Comparison of ENCODE assay signal across 19 cellular contexts in genomic region chr18:36126668-36127067, GRCh38. TPM values are rescaled to one million over a fixed set of nuclear protein-coding genes. Genes with fewer than 3 reads are reported as not detected.
DNase-seq lines count a peak whose midpoint lies in the region; ATAC-seq, FAIRE-seq and TF ChIP-seq lines count a peak whose summit lies in the region.
"Had no signal": no experiment of that assay in that cellular context is flagged by ENCODE, and none has a peak within 500 bp of the region (broad histone marks: within the 10 kb centered on the region; RNA-seq: fewer than 3 reads in every experiment).

No MANE protein-coding gene starts in this region.

- DNase-seq in natural killer cell, result no peak
- DNase-seq in natural killer cell treated with Interleukin-12 subunit alpha and Interleukin-12 subunit beta and Interleukin-15 and Interleukin-18, amount 100 ng/mL, for 72 hours (ENCODE audit: low spot score), result no peak
- no peak for DNase-seq in BE2C
- DNase-seq in COLO668 (lab: John Stamatoyannopoulos, UW; ENCODE audit: unreplicated experiment), result no peak
- no peak for DNase-seq in urothelium cell line (ENCODE audit: low spot score)
- DNase-seq: activated CD4-positive, alpha-beta T cell treated with anti-CD3 and anti-CD28 coated beads for 4 hours; activated CD8-positive, alpha-beta memory T cell treated with anti-CD3 and anti-CD28 coated beads, Interleukin-2, amount 10 ng/mL, durations not matched to agents 7 days and 5 days; activated naive CD4-positive, alpha-beta T cell; cerebellar nuclear complex; KBM-7; left ventricle myocardium superior; NCI-H187; small intestine; stimulated activated CD4-positive, alpha-beta T cell treated with anti-CD3 and anti-CD28 coated beads, Interleukin-2, amount 100 ng/mL, for 48 hours; stimulated activated naive CD8-positive, alpha-beta T cell treated with anti-CD3 and anti-CD28 coated beads, Interleukin-15, Interleukin-2, amounts not matched to agents 100 U/mL and 50 U/mL, for 24 hours; thyroid gland had no signal

- no peaks in the 10 kb centered on the region for H3K9me3 Mint-ChIP-seq in natural killer cell
- H3K9me3 Mint-ChIP-seq in natural killer cell treated with Interleukin-12 subunit alpha and Interleukin-12 subunit beta and Interleukin-15 and Interleukin-18, amount 100 ng/mL, for 72 hours, result no peaks in the 10 kb centered on the region
- H3K9me3 Mint-ChIP-seq in activated T-helper 17 cell treated with anti-CD3 and anti-CD28 coated beads, Interleukin-2, amount 50 U/mL, for 72 hours, result no peaks in the 10 kb centered on the region

- H3K4me3 Mint-ChIP-seq in natural killer cell, result peak overlapping the region; percentile 29
- no peak overlapping the region for H3K4me3 Mint-ChIP-seq in natural killer cell treated with Interleukin-12 subunit alpha and Interleukin-12 subunit beta and Interleukin-15 and Interleukin-18, amount 100 ng/mL, for 72 hours
- H3K4me3 Mint-ChIP-seq in activated T-helper 17 cell treated with anti-CD3 and anti-CD28 coated beads, Interleukin-2, amount 50 U/mL, for 72 hours, result peak overlapping the region; percentile 46
- H3K4me3 Mint-ChIP-seq: activated CD8-positive, alpha-beta memory T cell treated with anti-CD3 and anti-CD28 coated beads, Interleukin-2, amount 10 ng/mL, durations not matched to agents 7 days and 5 days had no signal

- no peak for FAIRE-seq in urothelium cell line (lab: Jason Lieb, UNC)
- FAIRE-seq: small intestine, TTC549 had no signal

- no peaks in the 10 kb centered on the region for H3K4me1 ChIP-seq in BE2C

- TF ChIP-seq CTCF in natural killer cell (IDR thresholded peaks at IDR 0.05) (no peak), BE2C (IDR thresholded peaks at IDR 0.05; ENCODE audit: low read depth, low read length) (no peak)

- no peaks in the 10 kb centered on the region for H3K27me3 Mint-ChIP-seq in natural killer cell (ENCODE audit: low read depth in 2 of 2)
- H3K27me3 Mint-ChIP-seq in natural killer cell treated with Interleukin-12 subunit alpha and Interleukin-12 subunit beta and Interleukin-15 and Interleukin-18, amount 100 ng/mL, for 72 hours, result no peaks in the 10 kb centered on the region
- H3K27me3 Mint-ChIP-seq in activated T-helper 17 cell treated with anti-CD3 and anti-CD28 coated beads, Interleukin-2, amount 50 U/mL, for 72 hours, result no peaks in the 10 kb centered on the region
- H3K27me3 Mint-ChIP-seq: activated CD8-positive, alpha-beta memory T cell treated with anti-CD3 and anti-CD28 coated beads, Interleukin-2, amount 10 ng/mL, durations not matched to agents 7 days and 5 days had no signal

- no peaks in the 10 kb centered on the region for H3K9me3 ChIP-seq in BE2C
- H3K9me3 ChIP-seq: ascending aorta, thyroid gland had no signal

- intact Hi-C loops in natural killer cell (cut with micrococcal nuclease), result no loop called here

- ATAC-seq in natural killer cell, result no peak
- no peak for ATAC-seq in natural killer cell treated with Interleukin-12 subunit alpha and Interleukin-12 subunit beta and Interleukin-15 and Interleukin-18, amount 100 ng/mL, for 72 hours
- ATAC-seq in activated T-helper 17 cell treated with anti-CD3 and anti-CD28 coated beads, Interleukin-2, amount 50 U/mL, for 72 hours (replicated peaks), result no peak
- ATAC-seq: activated CD8-positive, alpha-beta memory T cell treated with anti-CD3 and anti-CD28 coated beads, Interleukin-2, amount 10 ng/mL, durations not matched to agents 7 days and 5 days; left ventricle myocardium superior; stimulated activated naive CD8-positive, alpha-beta T cell treated with anti-CD3 and anti-CD28 coated beads, Interleukin-15, Interleukin-2, amounts not matched to agents 100 U/mL and 50 U/mL, for 24 hours had no signal

- peaks cover 8% of the 10 kb centered on the region; the same call in 1 of the 2 replicates for H3K36me3 ChIP-seq in BE2C

- peak overlapping the region in 1 of 2 donors; percentile 19 for H3K27ac Mint-ChIP-seq in natural killer cell
- H3K27ac Mint-ChIP-seq in natural killer cell treated with Interleukin-12 subunit alpha and Interleukin-12 subunit beta and Interleukin-15 and Interleukin-18, amount 100 ng/mL, for 72 hours, result no peak overlapping the region
- H3K27ac Mint-ChIP-seq in activated T-helper 17 cell treated with anti-CD3 and anti-CD28 coated beads, Interleukin-2, amount 50 U/mL, for 72 hours, result peak overlapping the region; percentile 52
- H3K27ac Mint-ChIP-seq: activated CD8-positive, alpha-beta memory T cell treated with anti-CD3 and anti-CD28 coated beads, Interleukin-2, amount 10 ng/mL, durations not matched to agents 7 days and 5 days had no signal

- no peaks in the 10 kb centered on the region for H3K27me3 ChIP-seq in BE2C
- H3K27me3 ChIP-seq: ascending aorta, thyroid gland had no signal

- H3K36me3 Mint-ChIP-seq in natural killer cell, result no peaks in the 10 kb centered on the region
- H3K36me3 Mint-ChIP-seq in natural killer cell treated with Interleukin-12 subunit alpha and Interleukin-12 subunit beta and Interleukin-15 and Interleukin-18, amount 100 ng/mL, for 72 hours, result no peaks in the 10 kb centered on the region
- peaks cover 67% of the 10 kb centered on the region for H3K36me3 Mint-ChIP-seq in activated T-helper 17 cell treated with anti-CD3 and anti-CD28 coated beads, Interleukin-2, amount 50 U/mL, for 72 hours (ENCODE audit: low read depth)

- no peak overlapping the region for H3K4me3 ChIP-seq in BE2C (ENCODE audit: low read depth, low read length)
- H3K4me3 ChIP-seq: ascending aorta, thyroid gland had no signal

- peaks cover 21 to 46% of the 10 kb centered on the region in 2 donors for H3K4me1 Mint-ChIP-seq in natural killer cell
- peaks cover 29 to 35% of the 10 kb centered on the region in 2 donors for H3K4me1 Mint-ChIP-seq in natural killer cell treated with Interleukin-12 subunit alpha and Interleukin-12 subunit beta and Interleukin-15 and Interleukin-18, amount 100 ng/mL, for 72 hours (ENCODE audit: low read depth in 2 of 2)
- peaks cover 34% of the 10 kb centered on the region for H3K4me1 Mint-ChIP-seq in activated T-helper 17 cell treated with anti-CD3 and anti-CD28 coated beads, Interleukin-2, amount 50 U/mL, for 72 hours

RNA-seq across cellular contexts. Expression of gene SLC39A6, which starts 2.5 kb away (rescaled TPM):
- total RNA-seq in natural killer cell, result 10 to 100 TPM; 15.2 to 18.8 (median 18.1) TPM
- total RNA-seq in natural killer cell treated with Interleukin-12 subunit alpha and Interleukin-12 subunit beta and Interleukin-15 and Interleukin-18, amount 100 ng/mL, for 72 hours, result 10 to 100 TPM; 34.7 to 36.1 TPM
- 10 to 100 TPM; 29.2 to 41.7 TPM for total RNA-seq in activated T-helper 17 cell treated with anti-CD3 and anti-CD28 coated beads, Interleukin-2, amount 50 U/mL, for 72 hours
- polyA plus RNA-seq in BE2C (2012; ENCODE audit: insufficient read depth, insufficient read length, low read depth), result 41.5 TPM

RNA-seq across cellular contexts. Expression of gene ELP2, which starts 3.0 kb away (rescaled TPM):
- 100 to 1,000 TPM; 119 to 135 (median 129) TPM for total RNA-seq in natural killer cell
- 10 to 100 TPM; 72.3 to 92.9 TPM for total RNA-seq in natural killer cell treated with Interleukin-12 subunit alpha and Interleukin-12 subunit beta and Interleukin-15 and Interleukin-18, amount 100 ng/mL, for 72 hours
- 10 to 100 TPM; 78.3 to 95.8 TPM for total RNA-seq in activated T-helper 17 cell treated with anti-CD3 and anti-CD28 coated beads, Interleukin-2, amount 50 U/mL, for 72 hours
- 35.9 TPM for polyA plus RNA-seq in BE2C (2012; ENCODE audit: insufficient read depth, insufficient read length, low read depth)

RNA-seq across cellular contexts. Expression of gene RPRD1A, which starts 59.3 kb away (rescaled TPM):
- 10 to 100 TPM; 20.4 to 24.4 (median 23.3) TPM for total RNA-seq in natural killer cell
- 10 to 100 TPM; 16.0 to 38.6 TPM for total RNA-seq in natural killer cell treated with Interleukin-12 subunit alpha and Interleukin-12 subunit beta and Interleukin-15 and Interleukin-18, amount 100 ng/mL, for 72 hours
- total RNA-seq in activated T-helper 17 cell treated with anti-CD3 and anti-CD28 coated beads, Interleukin-2, amount 50 U/mL, for 72 hours, result 10 to 100 TPM; 16.3 to 28.9 TPM
- 65.0 TPM for polyA plus RNA-seq in BE2C (2012; ENCODE audit: insufficient read depth, insufficient read length, low read depth)
